ENCODE assay signal across 16 cellular contexts in genomic region chr6:25327372-25327771, GRCh38.
"Had no signal": no experiment of that assay in that cellular context is flagged by ENCODE, and none has a peak within 500 bp of the region (broad histone marks: within the 10 kb centered on the region; RNA-seq: fewer than 3 reads in every experiment).

No MANE protein-coding gene starts in this region.

- DNase-seq: activated B cell treated with CpG ODN at 0.5 μM for 24 hours; activated CD4-positive, alpha-beta T cell treated with anti-CD3 and anti-CD28 coated beads, Interleukin-2, amount 10 ng/mL, durations not matched to agents 24 days and 14 days; activated CD8-positive, alpha-beta memory T cell treated with anti-CD3 and anti-CD28 coated beads, Interleukin-2, amount 50 U/mL, for 48 hours; activated gamma-delta T cell; activated T-cell treated with anti-CD3 and anti-CD28 coated beads, Interleukin-2, amount 50 U/mL, for 72 hours; amniotic stem cell; central memory CD4-positive, alpha-beta T cell; cortex of kidney; effector CD4-positive, alpha-beta T cell; foreskin keratinocyte; immature natural killer cell; stimulated activated CD4-positive, alpha-beta T cell treated with anti-CD3 and anti-CD28 coated beads, Interleukin-2, amount 100 ng/mL, for 24 hours had no signal

- H3K36me3 ChIP-seq: neural progenitor cell had no signal

- H3K27ac ChIP-seq: foreskin keratinocyte, neural progenitor cell had no signal

- H2AFZ ChIP-seq: neural progenitor cell had no signal

- H3K4me2 ChIP-seq: neural progenitor cell had no signal

- H3K4me3 ChIP-seq: lung, neural progenitor cell had no signal

- ATAC-seq: activated naive CD4-positive, alpha-beta T cell treated with anti-CD3 and anti-CD28 coated beads, Interleukin-2, amount 50 U/mL, for 72 hours; activated T-cell treated with anti-CD3 and anti-CD28 coated beads, Interleukin-2, amount 50 U/mL, for 72 hours; foreskin keratinocyte; stimulated activated effector memory CD8-positive, alpha-beta T cell treated with anti-CD3 and anti-CD28 coated beads, Interleukin-12 subunit alpha, Interleukin-12 subunit beta, amount 100 ng/mL, for 72 hours had no signal

- H3K27me3 ChIP-seq: foreskin keratinocyte, neural progenitor cell had no signal
